ENCODE assay signal across 28 cellular contexts in the genomic region with DNA sequence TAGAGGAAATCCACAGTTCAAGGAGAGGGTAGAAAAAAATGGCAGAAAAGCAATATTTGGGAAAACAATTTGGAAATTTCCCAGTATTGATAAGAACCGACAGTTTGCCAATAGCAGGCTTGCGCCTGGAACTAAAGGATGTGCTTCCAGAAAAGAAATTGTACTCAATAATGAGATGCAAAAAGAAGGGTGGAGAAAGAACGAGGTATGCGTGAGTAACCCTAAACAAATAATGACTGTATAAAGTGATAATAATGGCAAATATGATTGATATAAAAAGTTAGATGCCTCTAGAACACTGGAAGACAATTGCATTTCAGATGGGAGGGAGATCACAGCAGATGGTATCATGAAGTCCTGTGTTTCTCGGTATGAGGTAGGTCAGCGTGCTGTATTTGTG.
A peak's percentile ranks its signal among the peaks of the same experiment; 100 is the strongest.
DNase-seq lines count a peak whose midpoint lies in the region; ATAC-seq, FAIRE-seq and TF ChIP-seq lines count a peak whose summit lies in the region.
"Had no signal": no experiment of that assay in that cellular context is flagged by ENCODE, and none has a peak within 500 bp of the region (broad histone marks: within the 10 kb centered on the region; RNA-seq: fewer than 3 reads in every experiment).

No MANE protein-coding gene starts in this region.

- intact Hi-C loops in activated CD4-positive, alpha-beta T cell treated with anti-CD3 and anti-CD28 coated beads, Interleukin-2, amount 10 ng/mL, durations not matched to agents 24 days and 14 days (cut with micrococcal nuclease): no loop called here

- no peak overlapping the region for H3K4me3 ChIP-seq in bronchial epithelial cell (ENCODE audit: low read depth, low read length)
- H3K4me3 ChIP-seq: BLaER1, GM12878 had no signal

- peak overlapping the region; percentile 26 for H3K27ac ChIP-seq in epithelial cell of prostate
- H3K27ac ChIP-seq: BLaER1 had no signal

- no peaks in the 10 kb centered on the region for H3K4me1 Mint-ChIP-seq in activated CD4-positive, alpha-beta T cell treated with anti-CD3 and anti-CD28 coated beads, Interleukin-2, amount 10 ng/mL, durations not matched to agents 24 days and 14 days
- H3K4me1 Mint-ChIP-seq: CD14-positive monocyte; CD4-positive, alpha-beta memory T cell; CD4-positive, CD25-positive, alpha-beta regulatory T cell; CD8-positive, alpha-beta memory T cell had no signal

- peak; percentile 19 for DNase-seq in activated CD4-positive, alpha-beta T cell treated with anti-CD3 and anti-CD28 coated beads, Interleukin-2, amount 10 ng/mL, durations not matched to agents 24 days and 14 days
- DNase-seq in activated CD4-positive, alpha-beta T cell treated with anti-CD3 and anti-CD28 coated beads for 48 hours: no peak
- peak; percentile 70 for DNase-seq in bronchial epithelial cell (ENCODE audit: low read depth)
- DNase-seq in epithelial cell of prostate (ENCODE audit: low read depth, low spot score): no peak
- DNase-seq in activated naive CD4-positive, alpha-beta T cell treated with Interleukin-2 at 50 U/mL for 16 hours: no peak
- no peak for DNase-seq in cerebellar nuclear complex (lab: John Stamatoyannopoulos, UW)
- DNase-seq: 8988T; ACHN; BE2C; C1 segment of cervical spinal cord; CD4-positive, alpha-beta memory T cell; CD4-positive, CD25-positive, alpha-beta regulatory T cell; CD8-positive, alpha-beta memory T cell; COR-L47; DMS 273 treated with DMSO at 0.1 percent for 48 hours; DMS153; DMS53; DMS79; DND-41; EL; GDM1 had no signal

- no peaks in the 10 kb centered on the region for H3K36me3 Mint-ChIP-seq in activated CD4-positive, alpha-beta T cell treated with anti-CD3 and anti-CD28 coated beads, Interleukin-2, amount 10 ng/mL, durations not matched to agents 24 days and 14 days (ENCODE audit: low read depth)
- H3K36me3 Mint-ChIP-seq: CD14-positive monocyte; CD4-positive, alpha-beta memory T cell; CD4-positive, CD25-positive, alpha-beta regulatory T cell; CD8-positive, alpha-beta memory T cell had no signal

- no peaks in the 10 kb centered on the region for H3K27me3 Mint-ChIP-seq in activated CD4-positive, alpha-beta T cell treated with anti-CD3 and anti-CD28 coated beads, Interleukin-2, amount 10 ng/mL, durations not matched to agents 24 days and 14 days
- H3K27me3 Mint-ChIP-seq: CD4-positive, CD25-positive, alpha-beta regulatory T cell; CD8-positive, alpha-beta memory T cell had no signal

- H3K27me3 ChIP-seq in bronchial epithelial cell (ENCODE audit: control insufficient read depth, insufficient read depth, low read length): no peaks in the 10 kb centered on the region
- H3K27me3 ChIP-seq: BE2C, BLaER1 had no signal

- no peak for TF ChIP-seq CTCF in bronchial epithelial cell (IDR thresholded peaks at IDR 0.05; ENCODE audit: insufficient read depth, low read length, severe bottlenecking)

- no peak for ATAC-seq in HG03139 (IDR thresholded peaks at IDR 0.05; ENCODE audit: unreplicated experiment)
- ATAC-seq: GM12878 had no signal

- no peak overlapping the region for H3K27ac Mint-ChIP-seq in activated CD4-positive, alpha-beta T cell treated with anti-CD3 and anti-CD28 coated beads, Interleukin-2, amount 10 ng/mL, durations not matched to agents 24 days and 14 days
- H3K27ac Mint-ChIP-seq: CD14-positive monocyte; CD4-positive, alpha-beta memory T cell; CD4-positive, CD25-positive, alpha-beta regulatory T cell; CD8-positive, alpha-beta memory T cell had no signal

- no peak overlapping the region for H3K4me3 Mint-ChIP-seq in activated CD4-positive, alpha-beta T cell treated with anti-CD3 and anti-CD28 coated beads, Interleukin-2, amount 10 ng/mL, durations not matched to agents 24 days and 14 days
- H3K4me3 Mint-ChIP-seq: CD14-positive monocyte; CD4-positive, alpha-beta memory T cell; CD4-positive, CD25-positive, alpha-beta regulatory T cell; CD8-positive, alpha-beta memory T cell had no signal

- FAIRE-seq in bronchial epithelial cell (lab: Jason Lieb, UNC): no peak
- FAIRE-seq: A204.1, GM12878, GM12892, GM19239 had no signal

- no peaks in the 10 kb centered on the region for H3K36me3 ChIP-seq in bronchial epithelial cell (ENCODE audit: control insufficient read depth, insufficient read depth, low read length)
- H3K36me3 ChIP-seq: BE2C, BLaER1 had no signal

- no peaks in the 10 kb centered on the region for H3K9me3 Mint-ChIP-seq in activated CD4-positive, alpha-beta T cell treated with anti-CD3 and anti-CD28 coated beads, Interleukin-2, amount 10 ng/mL, durations not matched to agents 24 days and 14 days
- H3K9me3 Mint-ChIP-seq: CD14-positive monocyte had no signal

Comparison
In these comparisons a context has a peak if more than half of its experiments do, and no peak if none do; other contexts are left out.
1. DNase-seq: peak in activated CD4-positive, alpha-beta T cell treated with anti-CD3 and anti-CD28 coated beads, Interleukin-2, amount 10 ng/mL, durations not matched to agents 24 days and 14 days (single experiment) and bronchial epithelial cell (single experiment); none in activated CD4-positive, alpha-beta T cell treated with anti-CD3 and anti-CD28 coated beads for 48 hours (single experiment), epithelial cell of prostate (single experiment), activated naive CD4-positive, alpha-beta T cell treated with Interleukin-2 at 50 U/mL for 16 hours (single experiment) and cerebellar nuclear complex (0 of 2).